Comparison of ENCODE assay signal across 10 cellular contexts in genomic region chr17:46876353-46876887, GRCh38. TPM values are rescaled to one million over a fixed set of nuclear protein-coding genes. Genes with fewer than 3 reads are reported as not detected.
A peak's percentile ranks its signal among the peaks of the same experiment; 100 is the strongest.
DNase-seq lines count a peak whose midpoint lies in the region; ATAC-seq, FAIRE-seq and TF ChIP-seq lines count a peak whose summit lies in the region.
"Had no signal": no experiment of that assay in that cellular context is flagged by ENCODE, and none has a peak within 500 bp of the region (broad histone marks: within the 10 kb centered on the region; RNA-seq: fewer than 3 reads in every experiment).

No MANE protein-coding gene starts in this region.

- intact Hi-C loops in left colon (cut with DNase I, micrococcal nuclease), result no loop called here
- intact Hi-C loops in CD4-positive, alpha-beta T cell (cut with DNase I, micrococcal nuclease), result no loop called here

- no peak for DNase-seq in D721Med (ENCODE audit: insufficient read length, low spot score)
- peak; percentile 79 for DNase-seq in HT-29 (ENCODE audit: low spot score)
- peak; percentile 93 for DNase-seq in RPMI8226
- peak; percentile 51 to 77 for DNase-seq in left colon
- no peak for DNase-seq in stimulated activated CD4-positive, alpha-beta T cell treated with anti-CD3 and anti-CD28 coated beads, Interleukin-4, amount 100 ng/mL, for 4 hours
- DNase-seq in SKM-1 (lab: John Stamatoyannopoulos, UW; ENCODE audit: unreplicated experiment), result no peak
- DNase-seq in retina, result no peak
- DNase-seq in CD4-positive, alpha-beta T cell, result no peak
- DNase-seq: activated naive CD4-positive, alpha-beta T cell treated with anti-CD3 and anti-CD28 coated beads, Interleukin-2, amount 50 U/mL, for 16 hours had no signal

- H3K27ac ChIP-seq in CD4-positive, alpha-beta T cell (ENCODE audit: low read depth, low read length), result no peak overlapping the region

- no peaks in the 10 kb centered on the region for H3K36me3 Mint-ChIP-seq in CD4-positive, alpha-beta T cell (ENCODE audit: low read depth)
- H3K36me3 Mint-ChIP-seq: IgD-negative memory B cell had no signal

- H3K4me1 Mint-ChIP-seq in CD4-positive, alpha-beta T cell (ENCODE audit: low read depth), result no peaks in the 10 kb centered on the region

- H3K27me3 Mint-ChIP-seq in CD4-positive, alpha-beta T cell, result no peaks in the 10 kb centered on the region

- peak; percentile 100 for ATAC-seq in left colon
- no peak for ATAC-seq in CD4-positive, alpha-beta T cell (ENCODE audit: poor library complexity)

- TF ChIP-seq CTCF in D721Med (IDR thresholded peaks at IDR 0.05; ENCODE audit: insufficient read depth, missing control alignments), result peak; percentile 25
- no peak for TF ChIP-seq CTCF in CD4-positive, alpha-beta T cell (IDR thresholded peaks at IDR 0.05)

- POLR2A ChIA-PET in CD4-positive, alpha-beta T cell (lab: Charles Lee), result no interaction called here

- no peaks in the 10 kb centered on the region for H3K9me3 Mint-ChIP-seq in CD4-positive, alpha-beta T cell
- H3K9me3 Mint-ChIP-seq: IgD-negative memory B cell had no signal

- no peak overlapping the region for H3K27ac Mint-ChIP-seq in CD4-positive, alpha-beta T cell

- no peaks in the 10 kb centered on the region for H3K9me3 ChIP-seq in CD4-positive, alpha-beta T cell (ENCODE audit: control insufficient read depth, low read length)

- CTCF ChIA-PET in CD4-positive, alpha-beta T cell (lab: Charles Lee), result no interaction called here

- H3K27me3 ChIP-seq in CD4-positive, alpha-beta T cell (ENCODE audit: control insufficient read depth, insufficient read depth, low read length), result no peaks in the 10 kb centered on the region

- no peak for FAIRE-seq in D721Med (lab: Jason Lieb, UNC)

- H3K4me3 Mint-ChIP-seq in CD4-positive, alpha-beta T cell, result no peak overlapping the region
- H3K4me3 Mint-ChIP-seq: IgD-negative memory B cell had no signal

RNA-seq across cellular contexts. Expression of gene WNT9B, which starts 25.0 kb away (rescaled TPM):
- 0.28 TPM in 1 of 2 replicates, not detected in the other for total RNA-seq in HT-29 (2014; rRNA removed; shearing (Covaris generic))
- total RNA-seq in left colon, result not detected
- total RNA-seq in CD4-positive, alpha-beta T cell, result not detected

RNA-seq across cellular contexts. Expression of gene GOSR2, which starts 46.5 kb away (rescaled TPM):
- total RNA-seq in HT-29 (2014; rRNA removed; shearing (Covaris generic)), result 14.2 and 16.5 TPM in 2 replicates
- total RNA-seq in left colon, result 10 to 100 TPM; 49.5 to 49.8 TPM
- total RNA-seq in CD4-positive, alpha-beta T cell, result 10 to 100 TPM; 46.6 to 51.7 TPM

RNA-seq across cellular contexts. Expression of gene WNT3, which starts 57.9 kb away (rescaled TPM):
- total RNA-seq in HT-29 (2014; rRNA removed; shearing (Covaris generic)), result 0.08 TPM in 2 replicates
- under 1 TPM; 0.39 to 0.95 TPM for total RNA-seq in left colon
- total RNA-seq in CD4-positive, alpha-beta T cell, result not detected

Comparison
In these comparisons a context has a peak if more than half of its experiments do, and no peak if none do; other contexts are left out.
1. DNase-seq: peak in HT-29 (single experiment), RPMI8226 (single experiment) and left colon (2 of 2); none in D721Med (single experiment), stimulated activated CD4-positive, alpha-beta T cell treated with anti-CD3 and anti-CD28 coated beads, Interleukin-4, amount 100 ng/mL, for 4 hours (0 of 2), SKM-1 (single experiment), retina (single experiment) and CD4-positive, alpha-beta T cell (0 of 10).